1 cellular context compared by ENCODE assay signal in the genomic region with DNA sequence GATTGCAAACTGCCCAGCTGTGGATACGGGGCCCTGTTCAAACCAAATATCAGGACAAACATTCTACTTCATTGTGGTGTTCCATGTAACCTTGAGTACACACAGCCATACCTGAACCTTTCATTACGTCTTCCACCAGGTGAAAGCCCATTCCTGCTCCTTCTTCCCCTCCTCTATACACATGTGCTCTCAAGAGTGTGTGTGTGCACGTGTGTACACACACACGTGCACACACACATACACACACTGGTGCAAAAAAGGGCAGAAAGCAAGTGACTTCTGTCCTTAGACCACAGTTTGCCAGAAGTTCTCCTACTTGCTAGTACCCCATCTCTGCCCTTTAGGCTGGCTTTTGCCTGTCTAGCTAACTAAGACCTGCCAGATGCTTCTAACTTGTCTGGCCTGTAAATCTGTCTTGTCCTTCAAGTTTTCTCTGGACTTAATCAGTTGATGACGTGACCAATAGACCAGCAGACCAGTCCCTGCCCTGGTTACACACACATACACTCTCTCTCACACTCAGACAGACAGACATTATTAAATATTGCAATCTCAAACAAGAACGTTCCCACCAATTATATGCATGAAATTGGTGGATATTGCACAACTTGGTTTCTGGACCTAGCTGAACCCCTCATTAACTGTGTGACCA.
TF ChIP-seq lines count a peak whose summit lies in the region.

No MANE protein-coding gene starts in this region.

TF ChIP-seq in HepG2, 621 proteins besides CTCF, POLR2A, EP300 and RAD21:
- TF ChIP-seq ZBTB3 (CRISPR knock-in tag; IDR thresholded peaks at IDR 0.05; ENCODE audit: borderline replicate concordance, low read depth) (no peak), ATF7 (IDR thresholded peaks at IDR 0.05) (peak; percentile 41), ATF7 (CRISPR knock-in tag; IDR thresholded peaks at IDR 0.05) (no peak), CREB1 (IDR thresholded peaks at IDR 0.05) (peak; percentile 79), CREB1 (CRISPR knock-in tag; IDR thresholded peaks at IDR 0.05) (no peak), CEBPB (IDR thresholded peaks at IDR 0.05; ENCODE audit: borderline replicate concordance, low read depth, low read length) (peak; percentile 49; the same call in 1 of the 2 replicates), THAP9 (CRISPR knock-in tag; IDR thresholded peaks at IDR 0.05; ENCODE audit: borderline replicate concordance) (no peak)
- TF ChIP-seq, protein P1, sequence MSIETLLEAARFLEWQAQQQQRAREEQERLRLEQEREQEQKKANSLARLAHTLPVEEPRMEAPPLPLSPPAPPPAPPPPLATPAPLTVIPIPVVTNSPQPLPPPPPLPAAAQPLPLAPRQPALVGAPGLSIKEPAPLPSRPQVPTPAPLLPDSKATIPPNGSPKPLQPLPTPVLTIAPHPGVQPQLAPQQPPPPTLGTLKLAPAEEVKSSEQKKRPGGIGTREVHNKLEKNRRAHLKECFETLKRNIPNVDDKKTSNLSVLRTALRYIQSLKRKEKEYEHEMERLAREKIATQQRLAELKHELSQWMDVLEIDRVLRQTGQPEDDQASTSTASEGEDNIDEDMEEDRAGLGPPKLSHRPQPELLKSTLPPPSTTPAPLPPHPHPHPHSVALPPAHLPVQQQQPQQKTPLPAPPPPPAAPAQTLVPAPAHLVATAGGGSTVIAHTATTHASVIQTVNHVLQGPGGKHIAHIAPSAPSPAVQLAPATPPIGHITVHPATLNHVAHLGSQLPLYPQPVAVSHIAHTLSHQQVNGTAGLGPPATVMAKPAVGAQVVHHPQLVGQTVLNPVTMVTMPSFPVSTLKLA (IDR thresholded peaks at IDR 0.05): peak; percentile 95
